ENCODE assay signal across 15 cellular contexts in genomic region chr10:48525956-48526355, GRCh38.
DNase-seq lines count a peak whose midpoint lies in the region; TF ChIP-seq lines count a peak whose summit lies in the region.
"Had no signal": no experiment of that assay in that cellular context is flagged by ENCODE, and none has a peak within 500 bp of the region (broad histone marks: within the 10 kb centered on the region; RNA-seq: fewer than 3 reads in every experiment).

No MANE protein-coding gene starts in this region.

- H3K27me3 ChIP-seq in BJ (ENCODE audit: control insufficient read depth, insufficient read depth, low read length): no peaks in the 10 kb centered on the region
- H3K27me3 ChIP-seq: breast epithelium had no signal

- DNase-seq in BJ (ENCODE audit: low read depth) (no peak), fibroblast of the aortic adventitia (ENCODE audit: low read depth) (no peak), retinal pigment epithelial cell (ENCODE audit: low read depth) (no peak), pons (ENCODE audit: low spot score) (no peak), mesenteric fat pad (ENCODE audit: low spot score) (no peak), dedifferentiated amniotic fluid mesenchymal stem cell (ENCODE audit: extremely low spot score) (no peak)
- DNase-seq in activated effector memory CD4-positive, alpha-beta T cell treated with Interleukin-2 at 50 U/mL for 16 hours: no peak
- DNase-seq: activated naive CD4-positive, alpha-beta T cell treated with anti-CD3 and anti-CD28 coated beads for 36 hours; KBM-7; NCI-H1105; NCI-H2171; pancreas; T-helper 2 cell had no signal

- TF ChIP-seq CTCF in BJ (IDR thresholded peaks at IDR 0.05; ENCODE audit: insufficient read depth, low read depth, low read length): no peak
- TF ChIP-seq CTCF in WI38 (IDR thresholded peaks at IDR 0.05; ENCODE audit: low read depth, low read length): no peak
- no peak for TF ChIP-seq CTCF in fibroblast of the aortic adventitia (IDR thresholded peaks at IDR 0.05; ENCODE audit: insufficient read depth, low read length)
- no peak for TF ChIP-seq CTCF in retinal pigment epithelial cell (conservative IDR thresholded peaks at IDR 0.05; ENCODE audit: low read depth, low read length)

- CTCF ChIA-PET in BJ (lab: Yijun Ruan, JAX): interaction anchor here (0.8 to 8.5 kb wide), 3 partner anchors 12 to 162 kb away, joined by 4 to 87 read pairs (median 15); no protein-coding TSS in a partner anchor

- POLR2A ChIA-PET in BJ (lab: Charles Lee): no interaction called here

- H3K36me3 ChIP-seq in BJ (ENCODE audit: control insufficient read depth, insufficient read depth, low read length): no peaks in the 10 kb centered on the region
- H3K36me3 ChIP-seq: breast epithelium, pancreas had no signal

- H3K4me3 ChIP-seq in BJ (ENCODE audit: low read depth, low read length) (peak overlapping the region; percentile 7; the same call in 1 of the 2 replicates), WI38 (ENCODE audit: low read depth, low read length) (peak overlapping the region; percentile 48), fibroblast of the aortic adventitia (ENCODE audit: low read depth, low read length) (peak overlapping the region; percentile 42), retinal pigment epithelial cell (ENCODE audit: low read length) (peak overlapping the region; percentile 6)
- H3K4me3 ChIP-seq: breast epithelium, pancreas had no signal
